ENCODE assay signal across 25 cellular contexts in the genomic region with DNA sequence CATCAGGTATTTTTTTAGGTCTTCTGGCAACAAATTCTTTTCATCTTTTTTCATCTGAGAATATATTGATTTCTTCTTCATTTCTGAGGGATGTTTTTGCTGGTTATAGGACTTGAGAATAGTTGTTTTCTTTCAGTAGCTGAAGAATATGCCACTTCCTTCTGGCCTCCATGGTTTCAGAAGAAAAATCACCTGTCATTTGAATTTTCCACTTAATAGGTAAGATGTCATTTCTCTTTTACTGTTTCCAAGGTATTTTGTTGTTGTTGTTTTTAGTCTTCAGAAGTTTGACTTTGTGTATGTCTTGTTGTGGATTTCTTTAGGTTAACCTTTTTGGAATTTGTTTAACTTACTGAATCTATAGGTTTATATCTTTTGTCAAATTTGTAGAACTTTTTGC.
DNase-seq lines count a peak whose midpoint lies in the region; ATAC-seq and TF ChIP-seq lines count a peak whose summit lies in the region.
"Had no signal": no experiment of that assay in that cellular context is flagged by ENCODE, and none has a peak within 500 bp of the region (broad histone marks: within the 10 kb centered on the region; RNA-seq: fewer than 3 reads in every experiment).

No MANE protein-coding gene starts in this region.

- no peaks in the 10 kb centered on the region for H3K27me3 Mint-ChIP-seq in stimulated activated naive CD8-positive, alpha-beta T cell treated with anti-CD3 and anti-CD28 coated beads, Interleukin-15, Interleukin-2, amounts not matched to agents 100 ng/mL and 50 ng/mL, for 24 hours
- no peaks in the 10 kb centered on the region for H3K27me3 Mint-ChIP-seq in stimulated activated naive CD8-positive, alpha-beta T cell treated with anti-CD3 and anti-CD28 coated beads, Interleukin-15, amount 100 ng/mL, for 72 hours
- H3K27me3 Mint-ChIP-seq in WTC11 (ENCODE audit: low read depth), result no peaks in the 10 kb centered on the region
- no peaks in the 10 kb centered on the region for H3K27me3 Mint-ChIP-seq in activated T-helper 17 cell treated with anti-CD3 and anti-CD28 coated beads, Interleukin-2, amount 50 U/mL, for 72 hours
- H3K27me3 Mint-ChIP-seq: CD4-positive, alpha-beta memory T cell; CD4-positive, CD25-positive, alpha-beta regulatory T cell; CD8-positive, alpha-beta memory T cell had no signal

- no peak overlapping the region for H2BK120ac ChIP-seq in mesenchymal stem cell (ENCODE audit: low read depth, low read length)

- no peak overlapping the region for H4K91ac ChIP-seq in mesenchymal stem cell (ENCODE audit: low read length)

- H2BK15ac ChIP-seq in mesenchymal stem cell (ENCODE audit: low read depth, poor library complexity, severe bottlenecking), result no peak overlapping the region

- POLR2A ChIA-PET in WTC11 (lab: Charles Lee), result no interaction called here

- CTCF ChIA-PET in WTC11 (lab: Charles Lee), result no interaction called here

- H3K27ac Mint-ChIP-seq in stimulated activated naive CD8-positive, alpha-beta T cell treated with anti-CD3 and anti-CD28 coated beads, Interleukin-15, Interleukin-2, amounts not matched to agents 100 ng/mL and 50 ng/mL, for 24 hours, result peak overlapping the region; percentile 70
- H3K27ac Mint-ChIP-seq in stimulated activated naive CD8-positive, alpha-beta T cell treated with anti-CD3 and anti-CD28 coated beads, Interleukin-15, amount 100 ng/mL, for 72 hours, result peak overlapping the region in 1 of 2 donors; percentile 9
- no peak overlapping the region for H3K27ac Mint-ChIP-seq in WTC11
- H3K27ac Mint-ChIP-seq in activated T-helper 17 cell treated with anti-CD3 and anti-CD28 coated beads, Interleukin-2, amount 50 U/mL, for 72 hours, result peak overlapping the region; percentile 41
- H3K27ac Mint-ChIP-seq: CD14-positive monocyte had no signal

- H3K36me3 ChIP-seq in mesenchymal stem cell (ENCODE audit: control insufficient read depth in 1 of 2, insufficient read depth in 2 of 2, low read depth in 1 of 2, low read length in 2 of 2), result no peaks in the 10 kb centered on the region
- H3K36me3 ChIP-seq: BE2C, BLaER1 had no signal

- H2BK12ac ChIP-seq in mesenchymal stem cell (ENCODE audit: low read length in 2 of 2), result no peak overlapping the region

- peaks cover 4% of the 10 kb centered on the region for H3K9me3 ChIP-seq in mesenchymal stem cell (ENCODE audit: control insufficient read depth, low read length)
- H3K9me3 ChIP-seq: BE2C, BLaER1 had no signal

- no peak overlapping the region for H3K14ac ChIP-seq in mesenchymal stem cell (ENCODE audit: low read length in 2 of 2)

- no peak overlapping the region for H3K9ac ChIP-seq in mesenchymal stem cell (ENCODE audit: low read length)
- H3K9ac ChIP-seq: BLaER1 had no signal

- peaks cover 0 to 16% of the 10 kb centered on the region in 2 experiments for H3K27me3 ChIP-seq in mesenchymal stem cell (ENCODE audit: control insufficient read depth in 1 of 2, insufficient read depth in 1 of 2, low read length in 2 of 2)
- H3K27me3 ChIP-seq: BE2C, BLaER1 had no signal

- no peaks in the 10 kb centered on the region for H3K4me1 ChIP-seq in mesenchymal stem cell (ENCODE audit: control insufficient read depth, insufficient read depth, low read depth, low read length)
- H3K4me1 ChIP-seq: BE2C, BLaER1 had no signal

- H3K4me2 ChIP-seq in mesenchymal stem cell (ENCODE audit: low read length, poor library complexity, severe bottlenecking), result no peak overlapping the region
- H3K4me2 ChIP-seq: BLaER1 had no signal

- no peak overlapping the region for H4K8ac ChIP-seq in mesenchymal stem cell (ENCODE audit: low read length)

- peak overlapping the region; percentile 31 for H3K4me3 Mint-ChIP-seq in stimulated activated naive CD8-positive, alpha-beta T cell treated with anti-CD3 and anti-CD28 coated beads, Interleukin-15, Interleukin-2, amounts not matched to agents 100 ng/mL and 50 ng/mL, for 24 hours
- H3K4me3 Mint-ChIP-seq in stimulated activated naive CD8-positive, alpha-beta T cell treated with anti-CD3 and anti-CD28 coated beads, Interleukin-15, amount 100 ng/mL, for 72 hours, result peak overlapping the region in 1 of 2 donors; percentile 25
- no peak overlapping the region for H3K4me3 Mint-ChIP-seq in WTC11
- no peak overlapping the region for H3K4me3 Mint-ChIP-seq in activated T-helper 17 cell treated with anti-CD3 and anti-CD28 coated beads, Interleukin-2, amount 50 U/mL, for 72 hours
- H3K4me3 Mint-ChIP-seq: CD14-positive monocyte; CD4-positive, CD25-positive, alpha-beta regulatory T cell; CD8-positive, alpha-beta memory T cell had no signal

- peaks cover 25% of the 10 kb centered on the region for H3K9me3 Mint-ChIP-seq in stimulated activated naive CD8-positive, alpha-beta T cell treated with anti-CD3 and anti-CD28 coated beads, Interleukin-15, Interleukin-2, amounts not matched to agents 100 ng/mL and 50 ng/mL, for 24 hours
- H3K9me3 Mint-ChIP-seq in stimulated activated naive CD8-positive, alpha-beta T cell treated with anti-CD3 and anti-CD28 coated beads, Interleukin-15, amount 100 ng/mL, for 72 hours, result peaks cover 20 to 24% of the 10 kb centered on the region in 2 donors
- H3K9me3 Mint-ChIP-seq in WTC11, result peaks cover 36% of the 10 kb centered on the region
- peaks cover 4% of the 10 kb centered on the region for H3K9me3 Mint-ChIP-seq in activated T-helper 17 cell treated with anti-CD3 and anti-CD28 coated beads, Interleukin-2, amount 50 U/mL, for 72 hours

- H3K4ac ChIP-seq in mesenchymal stem cell (ENCODE audit: low read depth in 1 of 2, low read length in 2 of 2), result no peak overlapping the region

- H3K18ac ChIP-seq in mesenchymal stem cell (ENCODE audit: low read depth in 1 of 2, low read length in 2 of 2), result no peak overlapping the region

- no peak overlapping the region for H2AFZ ChIP-seq in mesenchymal stem cell (ENCODE audit: low read depth, low read length)

- no peak overlapping the region for H2BK5ac ChIP-seq in mesenchymal stem cell (ENCODE audit: low read depth, low read length, poor library complexity, severe bottlenecking)

- no peak overlapping the region for H3K27ac ChIP-seq in mesenchymal stem cell (ENCODE audit: low read length, poor library complexity, severe bottlenecking)
- H3K27ac ChIP-seq: BLaER1 had no signal

- peaks cover 51% of the 10 kb centered on the region for H3K4me1 Mint-ChIP-seq in stimulated activated naive CD8-positive, alpha-beta T cell treated with anti-CD3 and anti-CD28 coated beads, Interleukin-15, Interleukin-2, amounts not matched to agents 100 ng/mL and 50 ng/mL, for 24 hours (ENCODE audit: low read depth)
- H3K4me1 Mint-ChIP-seq in stimulated activated naive CD8-positive, alpha-beta T cell treated with anti-CD3 and anti-CD28 coated beads, Interleukin-15, amount 100 ng/mL, for 72 hours, result peaks cover 58% of the 10 kb centered on the region
- no peaks in the 10 kb centered on the region for H3K4me1 Mint-ChIP-seq in WTC11
- no peaks in the 10 kb centered on the region for H3K4me1 Mint-ChIP-seq in activated T-helper 17 cell treated with anti-CD3 and anti-CD28 coated beads, Interleukin-2, amount 50 U/mL, for 72 hours
- H3K4me1 Mint-ChIP-seq: CD14-positive monocyte had no signal

- H3K79me1 ChIP-seq in mesenchymal stem cell (replicated peaks; ENCODE audit: low read length, poor library complexity, severe bottlenecking), result no peaks in the 10 kb centered on the region

- no peak for DNase-seq in stimulated activated naive CD8-positive, alpha-beta T cell treated with anti-CD3 and anti-CD28 coated beads, Interleukin-15, amount 100 ng/mL, for 72 hours
- DNase-seq in WTC11 (ENCODE audit: low spot score), result no peak
- no peak for DNase-seq in mesenchymal stem cell
- DNase-seq in SW480 (ENCODE audit: low spot score), result no peak
- no peak for DNase-seq in HT-29 (ENCODE audit: low spot score)
- DNase-seq: 8988T; ACHN; BE2C; C1 segment of cervical spinal cord; CD4-positive, alpha-beta memory T cell; CD4-positive, CD25-positive, alpha-beta regulatory T cell; CD8-positive, alpha-beta memory T cell; COR-L47; DMS 273 treated with DMSO at 0.1 percent for 48 hours; DMS153; DMS53; DMS79; DND-41; EL; GDM1 had no signal

- H3K36me3 Mint-ChIP-seq in stimulated activated naive CD8-positive, alpha-beta T cell treated with anti-CD3 and anti-CD28 coated beads, Interleukin-15, Interleukin-2, amounts not matched to agents 100 ng/mL and 50 ng/mL, for 24 hours (ENCODE audit: low read depth), result peaks cover 56% of the 10 kb centered on the region
- H3K36me3 Mint-ChIP-seq in WTC11, result peaks cover 7% of the 10 kb centered on the region; the same call in 1 of the 2 replicates
- H3K36me3 Mint-ChIP-seq in activated T-helper 17 cell treated with anti-CD3 and anti-CD28 coated beads, Interleukin-2, amount 50 U/mL, for 72 hours (ENCODE audit: low read depth), result no peaks in the 10 kb centered on the region
- H3K36me3 Mint-ChIP-seq: CD4-positive, CD25-positive, alpha-beta regulatory T cell had no signal

- H3K4me3 ChIP-seq in mesenchymal stem cell (ENCODE audit: insufficient read depth in 1 of 2, low read depth in 1 of 2, low read length in 2 of 2), result no peak overlapping the region
- H3K4me3 ChIP-seq: BLaER1, GM12878 had no signal

- H2AK5ac ChIP-seq in mesenchymal stem cell (ENCODE audit: low read length, severe bottlenecking), result no peak overlapping the region

- TF ChIP-seq CTCF in WTC11 (IDR thresholded peaks at IDR 0.05), result no peak

- no peak for ATAC-seq in stimulated activated naive CD8-positive, alpha-beta T cell treated with anti-CD3 and anti-CD28 coated beads, Interleukin-15, amount 100 ng/mL, for 72 hours
- no peak for ATAC-seq in WTC11
- ATAC-seq in activated T-helper 17 cell treated with anti-CD3 and anti-CD28 coated beads, Interleukin-2, amount 50 U/mL, for 72 hours (replicated peaks), result no peak
- ATAC-seq: GM12878 had no signal

- H3K23ac ChIP-seq in mesenchymal stem cell (ENCODE audit: low read length in 2 of 2), result no peak overlapping the region

TF ChIP-seq in WTC11, 78 proteins besides CTCF, POLR2A, EP300 and RAD21:
- 0 out of 2 replicates have a peak, but pooled peaks have one; percentile 63 for TF ChIP-seq ZNF317 (CRISPR knock-in tag; IDR thresholded peaks at IDR 0.05; ENCODE audit: borderline replicate concordance, low read depth)
- no peak for TF ChIP-seq FOXJ3 (CRISPR knock-in tag; IDR thresholded peaks at IDR 0.05; ENCODE audit: borderline replicate concordance)
